24 cellular contexts compared by ENCODE assay signal in the genomic region with DNA sequence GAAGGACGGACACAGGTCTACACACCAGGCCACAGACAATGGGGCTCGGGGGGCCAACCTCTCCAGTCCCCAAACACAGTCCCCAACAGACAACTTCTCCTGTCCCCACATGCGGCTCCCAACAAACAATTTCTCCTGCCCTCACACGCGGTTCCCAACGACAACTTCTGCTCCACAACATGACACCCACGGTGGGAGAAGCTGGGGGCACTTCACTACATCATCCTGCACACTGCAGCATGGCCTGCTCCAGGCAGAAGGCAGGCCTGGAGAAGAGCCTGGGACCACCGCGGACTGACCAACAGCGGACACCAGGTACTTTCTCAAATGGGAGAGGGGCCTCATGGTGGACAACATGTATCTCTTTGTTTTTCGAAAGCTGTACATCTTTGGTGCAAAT.
"Had no signal": no experiment of that assay in that cellular context is flagged by ENCODE, and none has a peak within 500 bp of the region (broad histone marks: within the 10 kb centered on the region; RNA-seq: fewer than 3 reads in every experiment).

No MANE protein-coding gene starts in this region.

- H3K4me3 ChIP-seq: pancreas, upper lobe of left lung had no signal

- H3K36me3 ChIP-seq: pancreas had no signal

- DNase-seq: activated CD8-positive, alpha-beta memory T cell treated with anti-CD3 and anti-CD28 coated beads, Interleukin-2, amount 10 ng/mL, durations not matched to agents 7 days and 5 days; activated CD8-positive, alpha-beta T cell treated with anti-CD3 and anti-CD28 coated beads, Interleukin-2, amount 10 ng/mL, durations not matched to agents 7 days and 5 days; activated naive CD4-positive, alpha-beta T cell; activated naive CD8-positive, alpha-beta T cell treated with anti-CD3 and anti-CD28 coated beads, Interleukin-2, amount 50 U/mL, for 24 hours; activated T-cell treated with anti-CD3 and anti-CD28 coated beads, Interleukin-2, amount 50 U/mL, for 48 hours; amygdala; caudate nucleus; foreskin fibroblast; hippocampal formation; left colon; mammary epithelial cell; naive B cell; nephron progenitor cell; pancreas; stimulated activated CD4-positive, alpha-beta T cell treated with anti-CD3 and anti-CD28 coated beads, Interleukin-12 subunit alpha, Interleukin-12 subunit beta, amount 100 ng/mL, for 4 hours; stimulated activated CD4-positive, alpha-beta T cell treated with anti-CD3 and anti-CD28 coated beads, Interleukin-4, amount 100 ng/mL, for 1 hour; SW 1271; T1000; upper lobe of left lung had no signal

- ATAC-seq: activated CD8-positive, alpha-beta memory T cell treated with anti-CD3 and anti-CD28 coated beads, Interleukin-2, amount 10 ng/mL, durations not matched to agents 7 days and 5 days; activated CD8-positive, alpha-beta T cell treated with anti-CD3 and anti-CD28 coated beads, Interleukin-2, amount 10 ng/mL, durations not matched to agents 7 days and 5 days; activated naive CD8-positive, alpha-beta T cell treated with anti-CD3 and anti-CD28 coated beads, Interleukin-2, amount 50 U/mL, for 24 hours; esophagus mucosa; left colon; pancreas; right cardiac atrium had no signal

- H3K36me3 Mint-ChIP-seq: naive B cell had no signal

- H3K27me3 ChIP-seq: pancreas, upper lobe of left lung had no signal

- H3K9me3 ChIP-seq: pancreas, upper lobe of left lung had no signal

- H3K27ac ChIP-seq: pancreas, upper lobe of left lung had no signal

- H3K27me3 Mint-ChIP-seq: activated CD8-positive, alpha-beta memory T cell treated with anti-CD3 and anti-CD28 coated beads, Interleukin-2, amount 10 ng/mL, durations not matched to agents 7 days and 5 days; activated naive CD8-positive, alpha-beta T cell treated with anti-CD3 and anti-CD28 coated beads, Interleukin-2, amount 50 U/mL, for 24 hours; naive B cell; stimulated activated naive CD8-positive, alpha-beta T cell treated with anti-CD3 and anti-CD28 coated beads, Interleukin-15, Interleukin-2, amounts not matched to agents 100 ng/mL and 50 ng/mL, for 24 hours had no signal

- H3K4me3 Mint-ChIP-seq: activated CD8-positive, alpha-beta memory T cell treated with anti-CD3 and anti-CD28 coated beads, Interleukin-2, amount 10 ng/mL, durations not matched to agents 7 days and 5 days; activated CD8-positive, alpha-beta T cell treated with anti-CD3 and anti-CD28 coated beads, Interleukin-2, amount 10 ng/mL, durations not matched to agents 7 days and 5 days; activated naive CD8-positive, alpha-beta T cell treated with anti-CD3 and anti-CD28 coated beads, Interleukin-2, amount 50 U/mL, for 24 hours; mesothelial cell of epicardium; nephron progenitor cell; stimulated activated naive CD8-positive, alpha-beta T cell treated with anti-CD3 and anti-CD28 coated beads, Interleukin-15, Interleukin-2, amounts not matched to agents 100 ng/mL and 50 ng/mL, for 24 hours; T-helper 1 cell treated with Interleukin-12 subunit alpha and Interleukin-12 subunit beta and Interleukin-4 antibody, amounts not matched to agents 30 μg/mL and 1 μg/mL, for 36 hours had no signal

- H3K9me3 Mint-ChIP-seq: activated naive CD8-positive, alpha-beta T cell treated with anti-CD3 and anti-CD28 coated beads, Interleukin-2, amount 50 U/mL, for 24 hours; mesothelial cell of epicardium; naive B cell; nephron progenitor cell; stimulated activated naive CD8-positive, alpha-beta T cell treated with anti-CD3 and anti-CD28 coated beads, Interleukin-15, Interleukin-2, amounts not matched to agents 100 ng/mL and 50 ng/mL, for 24 hours; T-helper 1 cell treated with Interleukin-12 subunit alpha and Interleukin-12 subunit beta and Interleukin-4 antibody, amounts not matched to agents 30 μg/mL and 1 μg/mL, for 36 hours had no signal

- H3K27ac Mint-ChIP-seq: activated CD8-positive, alpha-beta memory T cell treated with anti-CD3 and anti-CD28 coated beads, Interleukin-2, amount 10 ng/mL, durations not matched to agents 7 days and 5 days; activated CD8-positive, alpha-beta T cell treated with anti-CD3 and anti-CD28 coated beads, Interleukin-2, amount 10 ng/mL, durations not matched to agents 7 days and 5 days; activated naive CD8-positive, alpha-beta T cell treated with anti-CD3 and anti-CD28 coated beads, Interleukin-2, amount 50 U/mL, for 24 hours; mesothelial cell of epicardium; naive B cell; nephron progenitor cell; stimulated activated naive CD8-positive, alpha-beta T cell treated with anti-CD3 and anti-CD28 coated beads, Interleukin-15, Interleukin-2, amounts not matched to agents 100 ng/mL and 50 ng/mL, for 24 hours; T-helper 1 cell treated with Interleukin-12 subunit alpha and Interleukin-12 subunit beta and Interleukin-4 antibody, amounts not matched to agents 30 μg/mL and 1 μg/mL, for 36 hours had no signal
